8 cellular contexts compared by ENCODE assay signal in the genomic region with DNA sequence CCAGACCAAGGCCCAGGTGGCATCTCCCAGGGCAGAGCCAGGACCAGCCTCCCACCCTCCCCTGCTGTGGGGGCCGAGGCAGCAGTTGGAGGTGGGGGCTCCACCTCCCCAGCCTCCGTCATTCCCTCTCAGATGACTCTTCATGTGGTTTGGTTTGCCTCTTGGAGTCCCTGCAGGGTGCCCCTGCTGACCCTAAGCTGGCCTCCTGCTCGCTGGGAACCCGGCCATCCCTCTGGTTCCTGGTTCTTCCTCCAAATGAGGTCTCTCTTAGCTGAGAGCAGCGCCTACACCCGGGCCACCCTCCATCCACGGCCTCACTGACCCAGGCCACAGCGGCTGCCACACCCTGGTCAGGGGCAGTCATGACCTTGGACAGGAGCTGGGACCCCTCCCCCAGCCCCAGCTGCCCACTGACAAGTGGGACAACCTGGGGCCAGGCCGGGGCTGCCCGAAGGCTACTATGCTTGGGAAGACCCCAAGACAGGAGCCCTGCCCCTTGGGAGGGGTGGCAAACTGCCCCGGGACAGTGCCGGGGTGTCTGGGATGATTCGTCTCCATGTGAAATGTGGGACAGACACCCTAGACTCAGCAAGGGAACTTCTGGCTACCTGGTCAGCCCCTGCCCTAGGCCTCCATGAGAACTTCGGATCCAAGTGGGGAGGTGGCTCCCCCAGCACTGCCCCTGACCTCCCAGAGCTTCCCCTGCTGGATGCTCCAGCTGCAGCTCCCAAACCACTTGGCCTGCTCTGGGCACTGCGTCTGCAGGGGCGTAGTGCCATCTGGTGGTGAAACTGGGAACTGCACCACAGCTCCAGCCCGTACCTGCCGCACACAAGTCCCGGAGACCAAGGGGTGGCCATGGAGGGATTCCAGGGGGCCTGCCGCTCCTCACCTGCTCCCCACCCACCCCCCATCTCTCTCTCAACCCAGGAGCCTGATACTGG.
DNase-seq lines count a peak whose midpoint lies in the region; ATAC-seq, FAIRE-seq and TF ChIP-seq lines count a peak whose summit lies in the region.

No MANE protein-coding gene starts in this region.

- H3K27ac ChIP-seq in mammary epithelial cell (ENCODE audit: insufficient read depth, low read depth, low read length) (no peak overlapping the region), keratinocyte (ENCODE audit: control insufficient read depth, insufficient read depth, low read length) (no peak overlapping the region)

- H4K20me1 ChIP-seq in mammary epithelial cell (ENCODE audit: insufficient read depth, low read length) = no peaks in the 10 kb centered on the region
- H4K20me1 ChIP-seq in keratinocyte (ENCODE audit: control insufficient read depth, extremely low read depth, insufficient read depth, low read length) = peaks cover 6% of the 10 kb centered on the region

- H3K4me1 ChIP-seq in mammary epithelial cell (ENCODE audit: insufficient read depth, low read length) (no peaks in the 10 kb centered on the region), keratinocyte (ENCODE audit: control insufficient read depth, extremely low read depth, insufficient read depth, low read length) (no peaks in the 10 kb centered on the region)

- TF ChIP-seq CTCF in WI38 (IDR thresholded peaks at IDR 0.05; ENCODE audit: low read depth, low read length) (peak; percentile 98), mammary epithelial cell (conservative IDR thresholded peaks at IDR 0.05 in 1 of 2, IDR thresholded peaks at IDR 0.05 in 1 of 2; ENCODE audit: extremely low read depth in 1 of 2, insufficient read depth in 1 of 2, low read depth in 1 of 2, low read length in 2 of 2) (peak; percentile 96 to 98), keratinocyte (optimal IDR thresholded peaks at IDR 0.05 in 1 of 3, IDR thresholded peaks at IDR 0.05 in 1 of 3, conservative IDR thresholded peaks at IDR 0.05 in 1 of 3; ENCODE audit: extremely low read depth in 1 of 3, insufficient read depth in 2 of 3, low read length in 3 of 3) (peak; percentile 95 to 99 (median 97))

- no peaks in the 10 kb centered on the region for H3K9me1 ChIP-seq in keratinocyte (ENCODE audit: control insufficient read depth, extremely low read depth, insufficient read depth, low read length)

- H3K4me3 ChIP-seq in WI38 (ENCODE audit: low read depth, low read length) (no peak overlapping the region), mammary epithelial cell (replicated peaks in 1 of 3; ENCODE audit: insufficient read depth in 1 of 3, low read depth in 2 of 3, low read length in 3 of 3) (no peak overlapping the region), keratinocyte (ENCODE audit: control insufficient read depth in 2 of 3, extremely low read depth in 1 of 3, insufficient read depth in 2 of 3, low read depth in 1 of 3, low read length in 3 of 3) (no peak overlapping the region)

- intact Hi-C loops in mammary epithelial cell (cut with micrococcal nuclease) = loop anchor here (1.0 to 5.0 kb wide), 6 partner anchors 68 to 426 kb away; no protein-coding TSS in a partner anchor

- DNase-seq in activated gamma-delta T cell treated with Interleukin-2 at 50 U/mL for 16 hours (peak; percentile 79), activated gamma-delta T cell (lab: John Stamatoyannopoulos, UW) (no peak), NCI-H2171 (lab: John Stamatoyannopoulos, UW) (peak; percentile 33), mammary epithelial cell (peak; percentile 49), keratinocyte (ENCODE audit: low read depth, low spot score) (peak; percentile 48)
- peak; percentile 55 to 74 for DNase-seq in stimulated activated CD4-positive, alpha-beta T cell treated with anti-CD3 and anti-CD28 coated beads, Interleukin-15, amount 100 ng/mL, for 48 hours (ENCODE audit: low read depth in 2 of 2)

- H3K9ac ChIP-seq in mammary epithelial cell (ENCODE audit: insufficient read depth, low read length) = no peak overlapping the region
- H3K9ac ChIP-seq in keratinocyte (ENCODE audit: control insufficient read depth, extremely low read depth, insufficient read depth, low read length) = no peak overlapping the region

- no peaks in the 10 kb centered on the region for H3K36me3 ChIP-seq in mammary epithelial cell (ENCODE audit: insufficient read depth, low read length)
- H3K36me3 ChIP-seq in keratinocyte (ENCODE audit: control insufficient read depth in 2 of 2, extremely low read depth in 1 of 2, insufficient read depth in 2 of 2, low read length in 2 of 2) = no peaks in the 10 kb centered on the region

- H2AFZ ChIP-seq in mammary epithelial cell (ENCODE audit: low read depth, low read length) (no peak overlapping the region), keratinocyte (ENCODE audit: control insufficient read depth, low read length) (no peak overlapping the region)

- H3K4me2 ChIP-seq in mammary epithelial cell (ENCODE audit: insufficient read depth, low read depth, low read length) = no peak overlapping the region
- H3K4me2 ChIP-seq in keratinocyte (ENCODE audit: control insufficient read depth, extremely low read depth, insufficient read depth, low read depth, low read length) = no peak overlapping the region

- dilution Hi-C loops in mammary epithelial cell (cut with HindIII; ENCODE audit: low sequenced_read_pairs) (loop anchor here (25.0 kb wide), 1 partner anchor 223 kb away; no protein-coding TSS in a partner anchor), keratinocyte (cut with MboI; ENCODE audit: extremely low pct_ligation_motif_present, low sequenced_read_pairs) (no loop called here)

- no peak for ATAC-seq in HG03196 (IDR thresholded peaks at IDR 0.05; ENCODE audit: unreplicated experiment)

- WGBS in mammary epithelial cell (ENCODE audit: low coverage, missing lambda C conversion rate) = 46% methylated on average over 13 of the region's 20 CpGs

- BruUV-seq in mammary epithelial cell (replicated peaks; lab: Mats Ljungman, UMichigan) = no TSS peak

- H3K79me2 ChIP-seq in mammary epithelial cell (ENCODE audit: insufficient read depth, low read length) (no peaks in the 10 kb centered on the region), keratinocyte (ENCODE audit: control insufficient read depth, insufficient read depth, low read length) (no peaks in the 10 kb centered on the region)

- H3K27me3 ChIP-seq in mammary epithelial cell (ENCODE audit: insufficient read depth, low read length) (no peaks in the 10 kb centered on the region), keratinocyte (ENCODE audit: control insufficient read depth, extremely low read depth, insufficient read depth, low read length) (peaks cover 5% of the 10 kb centered on the region)

- no peak for FAIRE-seq in keratinocyte (lab: Jason Lieb, UNC)

- in situ Hi-C loops in mammary epithelial cell (cut with MboI; ENCODE audit: low sequenced_read_pairs in 2 of 2) = loop anchor here (10.0 to 25.0 kb wide), 3 partner anchors 198 to 423 kb away; a partner anchor contains a TSS

- H3K9me3 ChIP-seq in mammary epithelial cell (replicated peaks; ENCODE audit: insufficient read depth, low read length) (no peaks in the 10 kb centered on the region), keratinocyte (ENCODE audit: control insufficient read depth, low read depth, low read length) (no peaks in the 10 kb centered on the region)

- CTCF ChIA-PET in mammary epithelial cell (lab: Charles Lee; ENCODE audit: low non-redundant PET) = interaction anchor here (0.5 to 1.1 kb wide), 6 partner anchors 207 to 472 kb away, joined by 3 to 6 read pairs (median 3); a partner anchor contains a TSS
